ENCODE assay signal across 32 cellular contexts in genomic region chr2:170737406-170737805, GRCh38. TPM values are rescaled to one million over a fixed set of nuclear protein-coding genes. Genes with fewer than 3 reads are reported as not detected.
"Had no signal": no experiment of that assay in that cellular context is flagged by ENCODE, and none has a peak within 500 bp of the region (broad histone marks: within the 10 kb centered on the region; RNA-seq: fewer than 3 reads in every experiment).

No MANE protein-coding gene starts in this region.

- H3K4me1 ChIP-seq: esophagus squamous epithelium, heart right ventricle, lower lobe of right lung, prostate gland, right atrium auricular region, sigmoid colon, transverse colon, upper lobe of right lung, vagina had no signal

- H3K36me3 ChIP-seq: esophagus squamous epithelium, heart right ventricle, lower lobe of right lung, prostate gland, right atrium auricular region, sigmoid colon, thoracic aorta, transverse colon, upper lobe of right lung, vagina had no signal

- FAIRE-seq: endometrium had no signal

- H3K9me3 ChIP-seq: esophagus squamous epithelium, lower lobe of right lung, mucosa of descending colon, prostate gland, right atrium auricular region, sigmoid colon, thoracic aorta, transverse colon, upper lobe of right lung, vagina had no signal

- H3K4me3 Mint-ChIP-seq: effector memory CD8-positive, alpha-beta T cell; immature natural killer cell; memory B cell; mesothelial cell of epicardium; naive thymus-derived CD4-positive, alpha-beta T cell; nephron; stimulated activated effector memory CD8-positive, alpha-beta T cell treated with anti-CD3 and anti-CD28 coated beads, Interleukin-12 subunit alpha, Interleukin-12 subunit beta, amount 100 ng/mL, for 72 hours had no signal

- H3K4me1 Mint-ChIP-seq: immature natural killer cell; memory B cell; naive thymus-derived CD4-positive, alpha-beta T cell; nephron; stimulated activated effector memory CD8-positive, alpha-beta T cell treated with anti-CD3 and anti-CD28 coated beads, Interleukin-12 subunit alpha, Interleukin-12 subunit beta, amount 100 ng/mL, for 72 hours had no signal

- H3K36me3 Mint-ChIP-seq: immature natural killer cell; memory B cell; mesothelial cell of epicardium; stimulated activated effector memory CD8-positive, alpha-beta T cell treated with anti-CD3 and anti-CD28 coated beads, Interleukin-12 subunit alpha, Interleukin-12 subunit beta, amount 100 ng/mL, for 72 hours had no signal

- H3K4me3 ChIP-seq: esophagus squamous epithelium, heart right ventricle, lower lobe of right lung, mucosa of descending colon, prostate gland, right atrium auricular region, sigmoid colon, thoracic aorta, transverse colon, upper lobe of right lung, vagina had no signal

- DNase-seq: cortex of kidney; effector memory CD8-positive, alpha-beta T cell; erythroblast; esophagus squamous epithelium; foreskin melanocyte; glutamatergic neuron; heart right ventricle; hypothalamus; immature natural killer cell; islet precursor cell; left ventricle myocardium superior; lower lobe of right lung; mucosa of descending colon; naive thymus-derived CD4-positive, alpha-beta T cell; nucleus accumbens; sigmoid colon; stimulated activated CD4-positive, alpha-beta T cell treated with anti-CD3 and anti-CD28 coated beads, Interleukin-2, amount 100 ng/mL, for 24 hours; stimulated activated CD4-positive, alpha-beta T cell treated with anti-CD3 and anti-CD28 coated beads, Interleukin-4, amount 100 ng/mL, for 24 hours; stimulated activated naive CD4-positive, alpha-beta T cell treated with Interleukin-2 at 50 U/mL for 16 hours; transverse colon had no signal

- H3K27me3 ChIP-seq: right atrium auricular region, sigmoid colon, transverse colon, upper lobe of right lung, vagina had no signal

- H3K9me3 Mint-ChIP-seq: immature natural killer cell; stimulated activated effector memory CD8-positive, alpha-beta T cell treated with anti-CD3 and anti-CD28 coated beads, Interleukin-12 subunit alpha, Interleukin-12 subunit beta, amount 100 ng/mL, for 72 hours had no signal

- ATAC-seq: effector memory CD8-positive, alpha-beta T cell; heart right ventricle; left ventricle myocardium superior; mucosa of descending colon; naive thymus-derived CD4-positive, alpha-beta T cell; stimulated activated effector memory CD8-positive, alpha-beta T cell treated with anti-CD3 and anti-CD28 coated beads, Interleukin-12 subunit alpha, Interleukin-12 subunit beta, amount 100 ng/mL, for 72 hours had no signal

- H3K27ac ChIP-seq: esophagus squamous epithelium, heart right ventricle, lower lobe of right lung, prostate gland, right atrium auricular region, sigmoid colon, thoracic aorta, transverse colon, upper lobe of right lung, vagina had no signal

- H3K27ac Mint-ChIP-seq: effector memory CD8-positive, alpha-beta T cell; memory B cell; mesothelial cell of epicardium; naive thymus-derived CD4-positive, alpha-beta T cell; nephron; stimulated activated effector memory CD8-positive, alpha-beta T cell treated with anti-CD3 and anti-CD28 coated beads, Interleukin-12 subunit alpha, Interleukin-12 subunit beta, amount 100 ng/mL, for 72 hours had no signal

RNA-seq across cellular contexts. Expression of gene SP5, which starts 22.3 kb away (rescaled TPM):
- total RNA-seq: dermis microvascular lymphatic vessel endothelial cell; naive thymus-derived CD4-positive, alpha-beta T cell; osteocyte; thoracic aorta had no signal
- polyA plus RNA-seq: immature natural killer cell; naive thymus-derived CD4-positive, alpha-beta T cell had no signal

RNA-seq across cellular contexts. Expression of gene ERICH2, which starts 32.8 kb away (rescaled TPM):
- total RNA-seq: dermis microvascular lymphatic vessel endothelial cell; esophagus squamous epithelium; naive thymus-derived CD4-positive, alpha-beta T cell; osteocyte; right atrium auricular region; sigmoid colon; thoracic aorta; transverse colon; vagina had no signal
- polyA plus RNA-seq: immature natural killer cell; naive thymus-derived CD4-positive, alpha-beta T cell; sigmoid colon had no signal
